In the genomic region with DNA sequence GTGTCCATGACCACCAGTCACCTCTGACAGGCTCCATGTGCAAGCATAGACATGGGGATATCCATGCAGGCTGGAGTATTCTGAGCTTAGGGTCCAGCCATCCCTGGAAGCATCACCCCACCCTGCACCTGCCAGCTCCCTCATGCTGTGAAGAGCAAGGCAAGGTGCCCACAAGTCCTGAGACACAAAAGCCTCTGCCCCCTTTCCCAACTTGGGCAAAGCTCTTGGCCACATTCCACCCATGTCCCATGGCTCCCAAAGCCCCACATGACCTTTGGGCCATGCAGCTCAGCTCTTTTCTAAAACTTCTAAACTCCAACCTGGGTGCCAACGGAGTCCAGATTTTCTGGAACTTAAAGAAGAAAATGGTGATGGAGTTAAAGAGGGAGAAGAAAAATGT, we compare ENCODE assay signal across 28 cellular contexts.
"Had no signal": no experiment of that assay in that cellular context is flagged by ENCODE, and none has a peak within 500 bp of the region (broad histone marks: within the 10 kb centered on the region; RNA-seq: fewer than 3 reads in every experiment).

No MANE protein-coding gene starts in this region.

- FAIRE-seq: colon, endometrium, endothelial cell of umbilical vein, frontal cortex had no signal

- H3K4me1 ChIP-seq: colonic mucosa, esophagus muscularis mucosa, esophagus squamous epithelium, foreskin keratinocyte, gastrocnemius medialis, gastroesophageal sphincter had no signal

- H3K27me3 ChIP-seq: colonic mucosa, esophagus muscularis mucosa, gastrocnemius medialis, gastroesophageal sphincter, heart left ventricle, heart right ventricle had no signal

- H3K4me3 ChIP-seq: colonic mucosa, coronary artery, dorsolateral prefrontal cortex, esophagus muscularis mucosa, esophagus squamous epithelium, gastrocnemius medialis, gastroesophageal sphincter, heart left ventricle, heart right ventricle had no signal

- ATAC-seq: effector memory CD8-positive, alpha-beta T cell; esophagus mucosa; foreskin keratinocyte; gastrocnemius medialis; gastroesophageal sphincter; heart left ventricle had no signal

- H3K36me3 ChIP-seq: colonic mucosa, esophagus muscularis mucosa, esophagus squamous epithelium, gastrocnemius medialis, gastroesophageal sphincter, heart left ventricle, heart right ventricle had no signal

- DNase-seq: colonic mucosa; cortex of kidney; dermis blood vessel endothelial cell; dorsolateral prefrontal cortex; effector CD4-positive, alpha-beta T cell; effector CD8-positive, alpha-beta T cell; effector memory CD4-positive, alpha-beta T cell; effector memory CD8-positive, alpha-beta T cell; endodermal cell; erythroblast; esophagus squamous epithelium; foreskin fibroblast; foreskin keratinocyte; foreskin melanocyte; gastrocnemius medialis; glutamatergic neuron; head of caudate nucleus; heart left ventricle; heart right ventricle had no signal

- H3K9me3 ChIP-seq: colonic mucosa, esophagus muscularis mucosa, esophagus squamous epithelium, gastrocnemius medialis, gastroesophageal sphincter had no signal

- H3K27ac ChIP-seq: colonic mucosa, coronary artery, dorsolateral prefrontal cortex, epithelial cell of prostate, esophagus muscularis mucosa, esophagus squamous epithelium, foreskin keratinocyte, gastrocnemius medialis, gastroesophageal sphincter, heart left ventricle, heart right ventricle had no signal
